In genomic region chr7:136057509-136057908, GRCh38 we compare ENCODE assay signal across 28 cellular contexts.
"Had no signal": no experiment of that assay in that cellular context is flagged by ENCODE, and none has a peak within 500 bp of the region (broad histone marks: within the 10 kb centered on the region; RNA-seq: fewer than 3 reads in every experiment).

No MANE protein-coding gene starts in this region.

- H3K4me3 ChIP-seq: colonic mucosa, coronary artery, dorsolateral prefrontal cortex, esophagus muscularis mucosa, esophagus squamous epithelium, gastrocnemius medialis, gastroesophageal sphincter, heart left ventricle, heart right ventricle had no signal

- H3K27me3 ChIP-seq: colonic mucosa, esophagus muscularis mucosa, esophagus squamous epithelium, foreskin keratinocyte, gastrocnemius medialis, gastroesophageal sphincter, heart left ventricle, heart right ventricle had no signal

- H3K27ac Mint-ChIP-seq: dendritic cell treated with granulocyte-macrophage colony-stimulating factor and Interleukin-4, amounts not matched to agents 40 ng/mL and 50 ng/mL, for 4 days; effector memory CD8-positive, alpha-beta T cell; endodermal cell had no signal

- DNase-seq: colonic mucosa; cortex of kidney; dermis blood vessel endothelial cell; dorsolateral prefrontal cortex; effector CD4-positive, alpha-beta T cell; effector CD8-positive, alpha-beta T cell; effector memory CD4-positive, alpha-beta T cell; effector memory CD8-positive, alpha-beta T cell; endodermal cell; erythroblast; esophagus squamous epithelium; foreskin fibroblast; foreskin keratinocyte; foreskin melanocyte; gastrocnemius medialis; glutamatergic neuron; heart left ventricle; heart right ventricle had no signal

- H3K27me3 Mint-ChIP-seq: effector memory CD8-positive, alpha-beta T cell had no signal

- H3K4me1 ChIP-seq: colonic mucosa, esophagus squamous epithelium, foreskin keratinocyte, gastrocnemius medialis, gastroesophageal sphincter, heart left ventricle had no signal

- H3K27ac ChIP-seq: colonic mucosa, coronary artery, dorsolateral prefrontal cortex, epithelial cell of prostate, esophagus muscularis mucosa, esophagus squamous epithelium, foreskin keratinocyte, gastrocnemius medialis, gastroesophageal sphincter, heart left ventricle, heart right ventricle had no signal

- H3K36me3 ChIP-seq: colonic mucosa, esophagus muscularis mucosa, esophagus squamous epithelium, gastrocnemius medialis, gastroesophageal sphincter, heart left ventricle, heart right ventricle had no signal

- H3K9me3 Mint-ChIP-seq: dendritic cell treated with granulocyte-macrophage colony-stimulating factor and Interleukin-4, amounts not matched to agents 40 ng/mL and 50 ng/mL, for 4 days; effector memory CD8-positive, alpha-beta T cell; endodermal cell had no signal

- ATAC-seq: effector memory CD8-positive, alpha-beta T cell; esophagus mucosa; foreskin keratinocyte; gastrocnemius medialis; gastroesophageal sphincter had no signal

- FAIRE-seq: colon, endometrium, endothelial cell of umbilical vein, frontal cortex had no signal

- H3K4me3 Mint-ChIP-seq: dendritic cell treated with granulocyte-macrophage colony-stimulating factor and Interleukin-4, amounts not matched to agents 40 ng/mL and 50 ng/mL, for 4 days; effector memory CD8-positive, alpha-beta T cell; endodermal cell had no signal

- H3K9me3 ChIP-seq: colonic mucosa, esophagus muscularis mucosa, esophagus squamous epithelium, gastrocnemius medialis, gastroesophageal sphincter, heart left ventricle, heart right ventricle had no signal
